Comparison of ENCODE assay signal across 21 cellular contexts in genomic region chrX:6861456-6861855, GRCh38.
DNase-seq lines count a peak whose midpoint lies in the region; ATAC-seq and TF ChIP-seq lines count a peak whose summit lies in the region.
"Had no signal": no experiment of that assay in that cellular context is flagged by ENCODE, and none has a peak within 500 bp of the region (broad histone marks: within the 10 kb centered on the region; RNA-seq: fewer than 3 reads in every experiment).

No MANE protein-coding gene starts in this region.

- H3K9me3 Mint-ChIP-seq in H9 = peaks cover 42 to 45% of the 10 kb centered on the region in 2 experiments

- H2AFZ ChIP-seq in H9 (ENCODE audit: low read length) = no peak overlapping the region

- no peaks in the 10 kb centered on the region for H3K79me2 ChIP-seq in H9 (ENCODE audit: insufficient read depth, low read length)
- no peaks in the 10 kb centered on the region for H3K79me2 ChIP-seq in mesendoderm (ENCODE audit: control insufficient read depth, insufficient read depth, low read length)

- H3K18ac ChIP-seq in H9 (ENCODE audit: insufficient read length, low read depth, low read length) (no peak overlapping the region), mesendoderm (ENCODE audit: low read length) (no peak overlapping the region)

- no peak overlapping the region for H3K4me3 Mint-ChIP-seq in H9
- H3K4me3 Mint-ChIP-seq: CD14-positive monocyte; CD4-positive, alpha-beta memory T cell; CD4-positive, CD25-positive, alpha-beta regulatory T cell; CD8-positive, alpha-beta memory T cell had no signal

- H3T11ph ChIP-seq in H9 (ENCODE audit: low read length) = no peak overlapping the region

- H3K36me3 ChIP-seq in mesendoderm (ENCODE audit: control insufficient read depth, insufficient read depth, low read length) (no peaks in the 10 kb centered on the region), lower lobe of right lung (no peaks in the 10 kb centered on the region)
- H3K36me3 ChIP-seq: BE2C, BLaER1 had no signal

- no peaks in the 10 kb centered on the region for H4K20me1 ChIP-seq in H9 (ENCODE audit: control insufficient read depth, insufficient read depth, insufficient read length)
- H4K20me1 ChIP-seq: BLaER1 had no signal

- H3K14ac ChIP-seq in H9 (ENCODE audit: insufficient read depth, low read length) = no peak overlapping the region

- no peaks in the 10 kb centered on the region for H3K27me3 ChIP-seq in H9 (ENCODE audit: insufficient read depth, low read length)
- H3K27me3 ChIP-seq in mesendoderm (ENCODE audit: insufficient read depth, low read length, poor library complexity) = no peaks in the 10 kb centered on the region
- no peaks in the 10 kb centered on the region for H3K27me3 ChIP-seq in lower lobe of right lung (ENCODE audit: low read depth)
- H3K27me3 ChIP-seq: BE2C, BLaER1 had no signal

- H2BK12ac ChIP-seq in H9 (ENCODE audit: insufficient read length, low read depth, low read length) = no peak overlapping the region

- H3K4ac ChIP-seq in H9 (ENCODE audit: low read depth, low read length) (no peak overlapping the region), mesendoderm (ENCODE audit: low read depth, low read length) (no peak overlapping the region)

- H2BK15ac ChIP-seq in H9 (ENCODE audit: low read depth, low read length) (no peak overlapping the region), mesendoderm (replicated peaks; ENCODE audit: low read depth) (no peak overlapping the region)

- H4K91ac ChIP-seq in H9 (ENCODE audit: insufficient read length, low read depth, low read length) = no peak overlapping the region

- H3K79me1 ChIP-seq in H9 (ENCODE audit: insufficient read depth, low read depth, low read length, poor library complexity, severe bottlenecking) (no peaks in the 10 kb centered on the region), mesendoderm (ENCODE audit: low read length) (no peaks in the 10 kb centered on the region)

- H3K23me2 ChIP-seq in H9 (ENCODE audit: insufficient read length, low read depth, low read length, poor library complexity, severe bottlenecking) = no peaks in the 10 kb centered on the region

- intact Hi-C loops in lower lobe of right lung (cut with DNase I) = no loop called here

- no peak for TF ChIP-seq CTCF in H9 (conservative IDR thresholded peaks at IDR 0.05)
- no peak for TF ChIP-seq CTCF in retinal pigment epithelial cell (conservative IDR thresholded peaks at IDR 0.05; ENCODE audit: low read depth, low read length)
- TF ChIP-seq CTCF in lower lobe of right lung (IDR thresholded peaks at IDR 0.05) = no peak

- peaks cover 30% of the 10 kb centered on the region for H3K9me3 ChIP-seq in H9 (ENCODE audit: control insufficient read depth, low read depth, low read length)
- H3K9me3 ChIP-seq in lower lobe of right lung = no peaks in the 10 kb centered on the region
- H3K9me3 ChIP-seq: BE2C had no signal

- H3K4me3 ChIP-seq in mesendoderm (ENCODE audit: low read length) (no peak overlapping the region), retinal pigment epithelial cell (ENCODE audit: low read length) (no peak overlapping the region), lower lobe of right lung (no peak overlapping the region)
- H3K4me3 ChIP-seq: BLaER1 had no signal

- WGBS in H9 (ENCODE audit: extremely low coverage, insufficient read length, low lambda C conversion rate) = no CpG with 5 or more reads among the region's 5 CpGs
- no CpG with 5 or more reads among the region's 5 CpGs for WGBS in mesendoderm (ENCODE audit: extremely low coverage, insufficient coverage, low lambda C conversion rate)

- no peak overlapping the region for H4K5ac ChIP-seq in H9 (ENCODE audit: insufficient read length, low read depth, low read length)
- H4K5ac ChIP-seq in mesendoderm (ENCODE audit: low read length) = no peak overlapping the region

- peaks cover 34 to 40% of the 10 kb centered on the region in 2 experiments for H3K4me1 Mint-ChIP-seq in H9
- H3K4me1 Mint-ChIP-seq: CD14-positive monocyte; CD4-positive, alpha-beta memory T cell; CD4-positive, CD25-positive, alpha-beta regulatory T cell; CD8-positive, alpha-beta memory T cell had no signal

- H2BK120ac ChIP-seq in H9 (ENCODE audit: low read depth, low read length, poor library complexity, severe bottlenecking) (no peak overlapping the region), mesendoderm (ENCODE audit: low read depth, low read length) (no peak overlapping the region)

- H3K4me1 ChIP-seq in H9 (ENCODE audit: insufficient read depth, low read length) (no peaks in the 10 kb centered on the region; the same call in 1 of the 2 replicates), mesendoderm (ENCODE audit: control insufficient read depth, low read depth, low read length) (no peaks in the 10 kb centered on the region), lower lobe of right lung (no peaks in the 10 kb centered on the region)
- H3K4me1 ChIP-seq: BE2C, BLaER1 had no signal

- ATAC-seq in lower lobe of right lung (no peak), GM21737 (IDR thresholded peaks at IDR 0.05; ENCODE audit: unreplicated experiment) (no peak)

- H2BK20ac ChIP-seq in H9 (ENCODE audit: low read depth, low read length, poor library complexity, severe bottlenecking) = no peak overlapping the region

- H2BK5ac ChIP-seq in H9 (ENCODE audit: insufficient read length, low read length) = no peak overlapping the region
- no peak overlapping the region for H2BK5ac ChIP-seq in mesendoderm (ENCODE audit: low read length)

- H3K27ac ChIP-seq in H9 (ENCODE audit: insufficient read length, low read depth, low read length) = no peak overlapping the region
- H3K27ac ChIP-seq in mesendoderm (ENCODE audit: low read depth, low read length) = no peak overlapping the region
- no peak overlapping the region for H3K27ac ChIP-seq in lower lobe of right lung
- H3K27ac ChIP-seq: BLaER1 had no signal

- H3K9ac ChIP-seq in H9 (ENCODE audit: extremely low read depth, insufficient read length, low read length) (no peak overlapping the region), mesendoderm (ENCODE audit: low read length) (no peak overlapping the region)
- H3K9ac ChIP-seq: BLaER1 had no signal

- no peak overlapping the region for H3K56ac ChIP-seq in H9 (ENCODE audit: insufficient read length, low read depth, low read length)
- no peak overlapping the region for H3K56ac ChIP-seq in mesendoderm (ENCODE audit: low read length)

- H3K36me3 Mint-ChIP-seq in H9 (ENCODE audit: insufficient read depth in 1 of 3, low read depth in 3 of 3) = peaks cover 42 to 59% (median 48%) of the 10 kb centered on the region in 3 experiments
- H3K36me3 Mint-ChIP-seq: CD14-positive monocyte; CD4-positive, CD25-positive, alpha-beta regulatory T cell had no signal

- no peak overlapping the region for H3K23ac ChIP-seq in H9 (ENCODE audit: insufficient read length, low read depth, low read length)
- no peak overlapping the region for H3K23ac ChIP-seq in mesendoderm (ENCODE audit: low read length)

- H3K27me3 Mint-ChIP-seq in H9 (ENCODE audit: low read depth) = no peaks in the 10 kb centered on the region; the same call in 1 of the 2 replicates
- H3K27me3 Mint-ChIP-seq: CD4-positive, alpha-beta memory T cell; CD4-positive, CD25-positive, alpha-beta regulatory T cell; CD8-positive, alpha-beta memory T cell had no signal

- H3K27ac Mint-ChIP-seq in H9 = peak overlapping the region in 2 of 3 experiments; percentile 24 to 52; a peak in 2 of 7 replicates
- H3K27ac Mint-ChIP-seq: CD14-positive monocyte; CD4-positive, alpha-beta memory T cell; CD4-positive, CD25-positive, alpha-beta regulatory T cell; CD8-positive, alpha-beta memory T cell had no signal

- H4K8ac ChIP-seq in H9 (replicated peaks; ENCODE audit: insufficient read length, low read depth, low read length) (no peak overlapping the region), mesendoderm (ENCODE audit: low read depth, low read length) (no peak overlapping the region)

- H2AK5ac ChIP-seq in H9 (ENCODE audit: insufficient read length, low read length) (no peak overlapping the region), mesendoderm (ENCODE audit: low read length) (no peak overlapping the region)

- H3K4me2 ChIP-seq in H9 (ENCODE audit: insufficient read depth, insufficient read length, low read length) (no peak overlapping the region), mesendoderm (ENCODE audit: low read length) (no peak overlapping the region)
- H3K4me2 ChIP-seq: BLaER1 had no signal

- DNase-seq in H9 = no peak
- DNase-seq in mesendoderm = peak; percentile 3
- peak; percentile 39 for DNase-seq in retinal pigment epithelial cell (ENCODE audit: low read depth)
- DNase-seq in H4 (ENCODE audit: low spot score) = no peak
- DNase-seq in lower lobe of right lung = no peak
- DNase-seq: 8988T; ACHN; BE2C; C1 segment of cervical spinal cord; CD4-positive, alpha-beta memory T cell; CD4-positive, CD25-positive, alpha-beta regulatory T cell; CD8-positive, alpha-beta memory T cell; COR-L47; DMS 273 treated with DMSO at 0.1 percent for 48 hours; DMS153; DMS53; DMS79; GF-D8 had no signal

Comparison
In these comparisons a context has a peak if more than half of its experiments do, and no peak if none do; other contexts are left out.
1. DNase-seq: peak in mesendoderm (single experiment) and retinal pigment epithelial cell (single experiment); none in H9 (single experiment), H4 (single experiment) and lower lobe of right lung (single experiment).